Comparison of ENCODE assay signal across 8 cellular contexts in the genomic region with DNA sequence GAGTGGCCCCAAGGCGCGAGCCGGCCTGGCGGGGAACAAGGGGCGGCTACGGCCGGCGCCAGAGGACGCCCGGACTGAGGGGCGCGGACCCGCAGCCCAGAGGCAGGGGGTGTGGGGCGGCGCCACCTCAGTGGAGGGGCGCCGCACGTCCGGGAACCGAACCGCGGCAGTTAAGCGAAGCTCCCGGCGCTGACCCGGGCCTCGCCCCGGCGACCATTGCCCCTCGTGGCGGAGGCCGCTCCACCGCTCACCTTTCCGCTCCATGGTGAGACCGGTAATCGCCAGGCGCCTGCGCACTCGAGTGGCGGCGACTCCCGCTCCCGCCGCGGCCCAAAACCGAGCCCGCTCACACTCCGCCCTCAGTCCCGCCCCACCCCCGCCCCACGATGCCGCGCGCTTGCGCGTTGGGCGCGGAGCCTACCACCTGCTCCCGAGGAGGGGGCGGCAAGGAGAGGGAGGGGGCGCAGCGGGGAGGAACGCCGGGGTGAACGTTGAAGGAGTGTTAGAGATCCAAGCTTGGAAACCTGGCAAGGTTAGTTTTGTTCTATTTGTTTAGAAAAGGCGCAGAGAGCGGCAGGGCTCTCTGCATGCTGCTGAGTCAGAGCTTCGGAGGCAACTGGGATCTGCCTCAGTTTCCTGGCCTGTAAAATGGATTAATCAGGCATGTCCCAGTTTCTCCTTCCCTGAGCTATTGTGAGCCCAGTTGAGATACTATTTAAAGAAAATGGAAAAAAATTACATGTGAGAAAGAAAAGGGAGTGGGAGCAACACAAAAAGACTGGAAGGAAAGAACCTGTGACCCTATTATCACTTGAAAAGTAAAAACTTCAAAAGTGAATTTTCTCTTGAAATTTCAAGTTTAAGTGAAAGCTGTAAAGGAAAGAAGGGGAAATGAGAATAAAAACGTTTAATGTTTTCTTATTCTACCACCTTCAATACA. TPM values are rescaled to one million over a fixed set of nuclear protein-coding genes. Genes with fewer than 3 reads are reported as not detected.
A peak's percentile ranks its signal among the peaks of the same experiment; 100 is the strongest.
DNase-seq lines count a peak whose midpoint lies in the region; ATAC-seq and TF ChIP-seq lines count a peak whose summit lies in the region.

A gene (minus strand): TSS at position 306 of the 940 bp plus-strand sequence. CDS start 42 bp downstream, at position 264.

- H3K4me3 ChIP-seq in endodermal cell (ENCODE audit: low read length), result peak within 1 kb of the TSS; percentile 95

- ATAC-seq in activated CD8-positive, alpha-beta memory T cell treated with anti-CD3 and anti-CD28 coated beads, Interleukin-2, amount 10 ng/mL, durations not matched to agents 7 days and 5 days, result peak; percentile 84

- DNase-seq in COLO829 (ENCODE audit: low spot score), result peak; percentile 91
- peak; percentile 99 for DNase-seq in GM20000 (ENCODE audit: low spot score)
- DNase-seq in HT1080 (ENCODE audit: low read depth), result peak; percentile 81
- peak; percentile 64 for DNase-seq in NOMO-1 treated with DMSO at 0.1 percent for 48 hours (lab: John Stamatoyannopoulos, UW; ENCODE audit: unreplicated experiment)
- peak; percentile 92 for DNase-seq in activated CD8-positive, alpha-beta memory T cell treated with anti-CD3 and anti-CD28 coated beads, Interleukin-2, amount 10 ng/mL, durations not matched to agents 7 days and 5 days
- DNase-seq in endodermal cell, result peak; percentile 98
- peak; percentile 97 for DNase-seq in mesenteric fat pad (ENCODE audit: low spot score)
- DNase-seq in stimulated activated CD8-positive, alpha-beta memory T cell treated with anti-CD3 and anti-CD28 coated beads, Interleukin-15, amount 100 ng/mL, for 1 hour (ENCODE audit: low read depth), result peak; percentile 69

- CTCF ChIA-PET in activated CD8-positive, alpha-beta memory T cell treated with anti-CD3 and anti-CD28 coated beads, Interleukin-2, amount 10 ng/mL, durations not matched to agents 7 days and 5 days (lab: Charles Lee), result interaction anchor here (0.8 to 1.7 kb wide), 4 partner anchors 11 to 185 kb away, joined by 3 to 6 read pairs (median 4); a partner anchor contains a TSS

- peak within 1 kb of the TSS; percentile 97 for H3K27ac Mint-ChIP-seq in activated CD8-positive, alpha-beta memory T cell treated with anti-CD3 and anti-CD28 coated beads, Interleukin-2, amount 10 ng/mL, durations not matched to agents 7 days and 5 days
- peak within 1 kb of the TSS; percentile 98 for H3K27ac Mint-ChIP-seq in endodermal cell

- H3K36me3 ChIP-seq in endodermal cell (ENCODE audit: control insufficient read depth, insufficient read depth, low read length), result peaks cover 19% of the 10 kb centered on the region

- H3K4me1 Mint-ChIP-seq in activated CD8-positive, alpha-beta memory T cell treated with anti-CD3 and anti-CD28 coated beads, Interleukin-2, amount 10 ng/mL, durations not matched to agents 7 days and 5 days, result peaks cover 41% of the 10 kb centered on the region
- H3K4me1 Mint-ChIP-seq in endodermal cell, result peaks cover 16% of the 10 kb centered on the region

- H3K9ac ChIP-seq in endodermal cell (ENCODE audit: extremely low read depth, low read length, poor library complexity, severe bottlenecking), result peak within 1 kb of the TSS; percentile 59

- H3K36me3 Mint-ChIP-seq in activated CD8-positive, alpha-beta memory T cell treated with anti-CD3 and anti-CD28 coated beads, Interleukin-2, amount 10 ng/mL, durations not matched to agents 7 days and 5 days, result peaks cover 15% of the 10 kb centered on the region
- H3K36me3 Mint-ChIP-seq in endodermal cell (ENCODE audit: low read depth), result peaks cover 10% of the 10 kb centered on the region

- 0% methylated on average over 34 to 68 of the region's 69 CpGs for WGBS in endodermal cell (ENCODE audit: insufficient coverage in 1 of 2, insufficient read length in 1 of 2), 2 experiments

- H3K4me3 Mint-ChIP-seq in activated CD8-positive, alpha-beta memory T cell treated with anti-CD3 and anti-CD28 coated beads, Interleukin-2, amount 10 ng/mL, durations not matched to agents 7 days and 5 days, result peak within 1 kb of the TSS; percentile 99
- H3K4me3 Mint-ChIP-seq in endodermal cell, result peak within 1 kb of the TSS; percentile 100

- no peaks in the 10 kb centered on the region for H3K4me1 ChIP-seq in endodermal cell (ENCODE audit: control insufficient read depth, insufficient read depth, low read length)

- H3K27ac ChIP-seq in endodermal cell (ENCODE audit: low read depth, low read length), result no peak within 1 kb of the TSS

- no peaks in the 10 kb centered on the region for H3K9me3 Mint-ChIP-seq in activated CD8-positive, alpha-beta memory T cell treated with anti-CD3 and anti-CD28 coated beads, Interleukin-2, amount 10 ng/mL, durations not matched to agents 7 days and 5 days (ENCODE audit: low read depth)
- H3K9me3 Mint-ChIP-seq in endodermal cell, result no peaks in the 10 kb centered on the region

- TF ChIP-seq CTCF in GM20000 (IDR thresholded peaks at IDR 0.05; ENCODE audit: extremely low read depth, missing control alignments), result no peak
- TF ChIP-seq CTCF in endodermal cell (conservative IDR thresholded peaks at IDR 0.05), result peak; percentile 21

- no peaks in the 10 kb centered on the region for H3K27me3 ChIP-seq in endodermal cell (ENCODE audit: control insufficient read depth, insufficient read depth, low read length, poor library complexity, severe bottlenecking)

- H3K27me3 Mint-ChIP-seq in activated CD8-positive, alpha-beta memory T cell treated with anti-CD3 and anti-CD28 coated beads, Interleukin-2, amount 10 ng/mL, durations not matched to agents 7 days and 5 days, result no peaks in the 10 kb centered on the region
- no peaks in the 10 kb centered on the region for H3K27me3 Mint-ChIP-seq in endodermal cell (ENCODE audit: insufficient read depth)

- H3K9me3 ChIP-seq in endodermal cell (ENCODE audit: control insufficient read depth, low read length), result no peaks in the 10 kb centered on the region

RNA-seq across cellular contexts. Expression of the gene that starts here (rescaled TPM):
- total RNA-seq in HT1080 (2014; rRNA removed; shearing (Covaris generic)), result 62.0 and 72.3 TPM in 2 replicates
- 51.2 and 61.1 TPM in 2 replicates for polyA plus RNA-seq in HT1080 (2015; cell fraction: cytosol; rRNA removed)
- 83.4 and 97.8 TPM in 2 replicates for polyA plus RNA-seq in HT1080 (2015; cell fraction: nucleus; rRNA removed)
- 100 to 1,000 TPM in 1 of 2 experiments, 10 to 100 TPM in 1; 88.2 to 101 TPM for total RNA-seq in activated CD8-positive, alpha-beta memory T cell treated with anti-CD3 and anti-CD28 coated beads, Interleukin-2, amount 10 ng/mL, durations not matched to agents 7 days and 5 days
- 10 to 100 TPM; 86.2 to 98.5 TPM for total RNA-seq in endodermal cell
- polyA plus RNA-seq in endodermal cell (2013, experiment 1 of 2), result 56.8 TPM
- 54.6 TPM for polyA plus RNA-seq in endodermal cell (2013, experiment 2 of 2)
- 32.9 TPM for total RNA-seq in mesenteric fat pad
